In genomic region chr15:101348643-101349496, GRCh38 we compare ENCODE assay signal across 13 cellular contexts. TPM values are rescaled to one million over a fixed set of nuclear protein-coding genes. Genes with fewer than 3 reads are reported as not detected.
DNase-seq lines count a peak whose midpoint lies in the region; ATAC-seq and TF ChIP-seq lines count a peak whose summit lies in the region.
"Had no signal": no experiment of that assay in that cellular context is flagged by ENCODE, and none has a peak within 500 bp of the region (broad histone marks: within the 10 kb centered on the region; RNA-seq: fewer than 3 reads in every experiment).

No MANE protein-coding gene starts in this region.

- H2BK120ac ChIP-seq in mesenchymal stem cell (ENCODE audit: low read depth, low read length) = no peak overlapping the region

- H3K14ac ChIP-seq in mesenchymal stem cell (ENCODE audit: low read length in 2 of 2) = no peak overlapping the region

- H3K4me2 ChIP-seq in mesenchymal stem cell (ENCODE audit: low read length, poor library complexity, severe bottlenecking) = no peak overlapping the region

- ATAC-seq in upper lobe of right lung = peak; percentile 87
- ATAC-seq: natural killer cell had no signal

- H3K9ac ChIP-seq in mesenchymal stem cell (ENCODE audit: low read length) = no peak overlapping the region

- H3K36me3 ChIP-seq in mesenchymal stem cell (ENCODE audit: control insufficient read depth in 1 of 2, insufficient read depth in 2 of 2, low read depth in 1 of 2, low read length in 2 of 2) = no peaks in the 10 kb centered on the region
- H3K36me3 ChIP-seq in upper lobe of right lung = no peaks in the 10 kb centered on the region
- H3K36me3 ChIP-seq: adrenal gland had no signal

- H3K4me1 ChIP-seq in mesenchymal stem cell (ENCODE audit: control insufficient read depth, insufficient read depth, low read depth, low read length) = peaks cover 2% of the 10 kb centered on the region
- H3K4me1 ChIP-seq in upper lobe of right lung = no peaks in the 10 kb centered on the region
- H3K4me1 ChIP-seq: adrenal gland had no signal

- no peaks in the 10 kb centered on the region for H3K79me1 ChIP-seq in mesenchymal stem cell (replicated peaks; ENCODE audit: low read length, poor library complexity, severe bottlenecking)

- intact Hi-C loops in upper lobe of right lung (cut with DNase I) = no loop called here
- intact Hi-C loops in activated T-helper 1 cell treated with anti-CD3 and anti-CD28 coated beads, Interleukin-12 subunit alpha, Interleukin-12 subunit beta, Interleukin-2, Interleukin-4 antibody, amounts not matched to agents 30 ng/mL and 10 ng/mL and 1 ng/mL, durations not matched to agents 14 hours and 24 hours and 36 hours (cut with micrococcal nuclease) = no loop called here

- H3K9me3 Mint-ChIP-seq in activated T-helper 1 cell treated with anti-CD3 and anti-CD28 coated beads, Interleukin-12 subunit alpha, Interleukin-12 subunit beta, Interleukin-2, Interleukin-4 antibody, amounts not matched to agents 30 ng/mL and 10 ng/mL and 1 ng/mL, durations not matched to agents 14 hours and 24 hours and 36 hours = no peaks in the 10 kb centered on the region
- H3K9me3 Mint-ChIP-seq: natural killer cell had no signal

- no peak overlapping the region for H2AFZ ChIP-seq in mesenchymal stem cell (ENCODE audit: low read depth, low read length)

- H3K27me3 ChIP-seq in mesenchymal stem cell (ENCODE audit: control insufficient read depth in 1 of 2, insufficient read depth in 1 of 2, low read length in 2 of 2) (peaks cover 4 to 18% of the 10 kb centered on the region in 2 experiments), upper lobe of right lung (no peaks in the 10 kb centered on the region)
- H3K27me3 ChIP-seq: adrenal gland had no signal

- H3K36me3 Mint-ChIP-seq in activated T-helper 1 cell treated with anti-CD3 and anti-CD28 coated beads, Interleukin-12 subunit alpha, Interleukin-12 subunit beta, Interleukin-2, Interleukin-4 antibody, amounts not matched to agents 30 ng/mL and 10 ng/mL and 1 ng/mL, durations not matched to agents 14 hours and 24 hours and 36 hours (ENCODE audit: low read depth) = no peaks in the 10 kb centered on the region
- H3K36me3 Mint-ChIP-seq: natural killer cell had no signal

- no peak for TF ChIP-seq CTCF in epithelial cell of proximal tubule (conservative IDR thresholded peaks at IDR 0.05; ENCODE audit: low read depth, low read length)
- TF ChIP-seq CTCF in upper lobe of right lung (IDR thresholded peaks at IDR 0.05) = no peak

- H3K9me3 ChIP-seq in mesenchymal stem cell (ENCODE audit: control insufficient read depth, low read length) = no peaks in the 10 kb centered on the region
- H3K9me3 ChIP-seq in upper lobe of right lung = no peaks in the 10 kb centered on the region
- H3K9me3 ChIP-seq: adrenal gland had no signal

- DNase-seq in NCI-H2196 (lab: John Stamatoyannopoulos, UW; ENCODE audit: unreplicated experiment) = peak; percentile 2
- no peak for DNase-seq in NCI-H2196 treated with DMSO at 0.1 percent for 48 hours (lab: John Stamatoyannopoulos, UW; ENCODE audit: unreplicated experiment)
- DNase-seq in epithelial cell of proximal tubule (ENCODE audit: low read depth) = peak; percentile 23
- no peak for DNase-seq in mesenchymal stem cell
- DNase-seq in upper lobe of right lung = peak; percentile 2
- DNase-seq in COLO829 (ENCODE audit: low spot score) = no peak
- no peak for DNase-seq in stimulated activated CD4-positive, alpha-beta T cell treated with anti-CD3 and anti-CD28 coated beads, Interleukin-4, amount 100 ng/mL, for 24 hours
- no peak for DNase-seq in activated T-helper 1 cell treated with anti-CD3 and anti-CD28 coated beads, Interleukin-12 subunit alpha, Interleukin-12 subunit beta, Interleukin-2, Interleukin-4 antibody, amounts not matched to agents 30 ng/mL and 10 ng/mL and 1 ng/mL, durations not matched to agents 14 hours and 24 hours and 36 hours (ENCODE audit: low spot score)
- DNase-seq: adrenal gland, COR-L47, HCEC 1CT, natural killer cell had no signal

- H3K27me3 Mint-ChIP-seq in activated T-helper 1 cell treated with anti-CD3 and anti-CD28 coated beads, Interleukin-12 subunit alpha, Interleukin-12 subunit beta, Interleukin-2, Interleukin-4 antibody, amounts not matched to agents 30 ng/mL and 10 ng/mL and 1 ng/mL, durations not matched to agents 14 hours and 24 hours and 36 hours (ENCODE audit: insufficient read depth) = peaks cover 10% of the 10 kb centered on the region

- no peak overlapping the region for H2BK15ac ChIP-seq in mesenchymal stem cell (ENCODE audit: low read depth, poor library complexity, severe bottlenecking)

- H3K23ac ChIP-seq in mesenchymal stem cell (ENCODE audit: low read length in 2 of 2) = no peak overlapping the region

- H3K4me3 ChIP-seq in epithelial cell of proximal tubule (ENCODE audit: low read depth, low read length) (no peak overlapping the region), mesenchymal stem cell (ENCODE audit: insufficient read depth in 1 of 2, low read depth in 1 of 2, low read length in 2 of 2) (no peak overlapping the region), upper lobe of right lung (no peak overlapping the region)
- H3K4me3 ChIP-seq: adrenal gland had no signal

- H3K4me1 Mint-ChIP-seq in activated T-helper 1 cell treated with anti-CD3 and anti-CD28 coated beads, Interleukin-12 subunit alpha, Interleukin-12 subunit beta, Interleukin-2, Interleukin-4 antibody, amounts not matched to agents 30 ng/mL and 10 ng/mL and 1 ng/mL, durations not matched to agents 14 hours and 24 hours and 36 hours (ENCODE audit: low read depth) = no peaks in the 10 kb centered on the region
- H3K4me1 Mint-ChIP-seq: natural killer cell had no signal

- no peak overlapping the region for H2BK12ac ChIP-seq in mesenchymal stem cell (ENCODE audit: low read length in 2 of 2)

- no peak overlapping the region for H3K4ac ChIP-seq in mesenchymal stem cell (ENCODE audit: low read depth in 1 of 2, low read length in 2 of 2)

- H3K27ac ChIP-seq in mesenchymal stem cell (ENCODE audit: low read length, poor library complexity, severe bottlenecking) (no peak overlapping the region), upper lobe of right lung (no peak overlapping the region)
- H3K27ac ChIP-seq: 22Rv1, adrenal gland had no signal

- no peak overlapping the region for H3K27ac Mint-ChIP-seq in activated T-helper 1 cell treated with anti-CD3 and anti-CD28 coated beads, Interleukin-12 subunit alpha, Interleukin-12 subunit beta, Interleukin-2, Interleukin-4 antibody, amounts not matched to agents 30 ng/mL and 10 ng/mL and 1 ng/mL, durations not matched to agents 14 hours and 24 hours and 36 hours
- H3K27ac Mint-ChIP-seq: natural killer cell had no signal

- H4K8ac ChIP-seq in mesenchymal stem cell (ENCODE audit: low read length) = no peak overlapping the region

- peak overlapping the region; percentile 18 for H4K91ac ChIP-seq in mesenchymal stem cell (ENCODE audit: low read length)

- no peak overlapping the region for H3K18ac ChIP-seq in mesenchymal stem cell (ENCODE audit: low read depth in 1 of 2, low read length in 2 of 2)

- H3K4me3 Mint-ChIP-seq in activated T-helper 1 cell treated with anti-CD3 and anti-CD28 coated beads, Interleukin-12 subunit alpha, Interleukin-12 subunit beta, Interleukin-2, Interleukin-4 antibody, amounts not matched to agents 30 ng/mL and 10 ng/mL and 1 ng/mL, durations not matched to agents 14 hours and 24 hours and 36 hours = no peak overlapping the region
- H3K4me3 Mint-ChIP-seq: natural killer cell had no signal

- H2AK5ac ChIP-seq in mesenchymal stem cell (ENCODE audit: low read length, severe bottlenecking) = no peak overlapping the region

- 80% methylated on average over 16 of the region's 16 CpGs for WGBS in mesenchymal stem cell

- H2BK5ac ChIP-seq in mesenchymal stem cell (ENCODE audit: low read depth, low read length, poor library complexity, severe bottlenecking) = no peak overlapping the region

RNA-seq across cellular contexts. Expression of gene SNRPA1, which starts 53.8 kb away (rescaled TPM):
- total RNA-seq in epithelial cell of proximal tubule = 62.4 and 97.7 TPM in 2 replicates
- 40.4 TPM for polyA plus RNA-seq in mesenchymal stem cell (2013, experiment 1 of 2)
- polyA plus RNA-seq in mesenchymal stem cell (2013, experiment 2 of 2) = 42.2 TPM
- 40.7 TPM for total RNA-seq in upper lobe of right lung
- total RNA-seq in activated T-helper 1 cell treated with anti-CD3 and anti-CD28 coated beads, Interleukin-12 subunit alpha, Interleukin-12 subunit beta, Interleukin-2, Interleukin-4 antibody, amounts not matched to agents 30 ng/mL and 10 ng/mL and 1 ng/mL, durations not matched to agents 14 hours and 24 hours and 36 hours = 176 and 184 TPM in 2 replicates

Comparison
In these comparisons a context has a peak if more than half of its experiments do, and no peak if none do; other contexts are left out.
1. DNase-seq: peak in NCI-H2196 (single experiment), epithelial cell of proximal tubule (single experiment) and upper lobe of right lung (single experiment); none in NCI-H2196 treated with DMSO at 0.1 percent for 48 hours (single experiment), mesenchymal stem cell (single experiment), COLO829 (single experiment), stimulated activated CD4-positive, alpha-beta T cell treated with anti-CD3 and anti-CD28 coated beads, Interleukin-4, amount 100 ng/mL, for 24 hours (single experiment) and activated T-helper 1 cell treated with anti-CD3 and anti-CD28 coated beads, Interleukin-12 subunit alpha, Interleukin-12 subunit beta, Interleukin-2, Interleukin-4 antibody, amounts not matched to agents 30 ng/mL and 10 ng/mL and 1 ng/mL, durations not matched to agents 14 hours and 24 hours and 36 hours (single experiment).